Comparison of ENCODE assay signal across 20 cellular contexts in the genomic region with DNA sequence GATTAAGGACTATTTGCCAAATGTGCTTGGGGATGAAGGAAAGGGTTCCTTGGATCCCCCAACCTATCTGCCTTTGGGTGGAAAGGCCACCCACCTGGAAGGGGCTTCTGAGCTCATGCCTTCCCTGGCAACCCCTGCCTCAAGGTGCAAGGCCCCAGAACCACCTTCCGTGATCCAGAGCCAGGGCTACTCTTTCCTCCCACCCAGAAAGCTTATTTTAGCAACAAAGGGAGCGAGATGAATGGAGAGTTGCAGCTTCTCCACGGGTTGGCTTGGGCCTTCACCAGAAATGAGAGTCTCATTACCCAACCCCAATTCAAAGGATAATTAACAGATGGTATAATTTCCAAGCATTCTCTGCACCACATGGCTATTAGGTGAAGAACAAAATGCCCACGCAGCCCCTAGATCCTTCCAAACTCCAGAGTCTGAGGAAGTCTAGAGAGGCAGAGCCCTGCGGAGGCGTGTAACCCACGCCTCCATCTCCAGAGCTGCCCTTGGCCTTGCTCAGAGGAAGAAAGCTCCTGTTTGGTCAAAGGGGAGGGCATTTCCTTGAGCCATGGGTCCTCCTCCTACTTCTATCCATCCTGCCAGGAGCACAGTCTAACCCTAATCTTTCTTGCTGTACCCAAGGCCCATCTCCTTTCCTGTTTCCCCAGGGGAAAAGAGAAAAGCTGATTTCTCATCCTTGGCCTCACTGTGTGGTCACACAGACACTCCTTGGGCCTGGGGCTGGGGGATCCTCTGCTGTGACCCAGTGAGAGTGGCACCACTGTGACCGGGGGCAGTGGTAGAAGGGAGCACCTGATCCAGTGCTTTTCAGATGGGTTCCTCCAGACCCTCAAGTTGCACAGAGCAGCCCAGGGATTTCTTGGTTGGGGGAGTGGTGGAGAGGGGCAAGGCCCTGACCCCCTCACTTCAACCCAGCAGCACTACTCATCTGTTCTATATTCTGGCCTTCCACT. TPM values are rescaled to one million over a fixed set of nuclear protein-coding genes. Genes with fewer than 3 reads are reported as not detected.
A peak's percentile ranks its signal among the peaks of the same experiment; 100 is the strongest.
DNase-seq lines count a peak whose midpoint lies in the region; ATAC-seq and TF ChIP-seq lines count a peak whose summit lies in the region.
"Had no signal": no experiment of that assay in that cellular context is flagged by ENCODE, and none has a peak within 500 bp of the region (broad histone marks: within the 10 kb centered on the region; RNA-seq: fewer than 3 reads in every experiment).

No MANE protein-coding gene starts in this region.

- H3K36me3 Mint-ChIP-seq in activated CD4-positive, alpha-beta T cell treated with anti-CD3 and anti-CD28 coated beads, Interleukin-2, amount 10 ng/mL, durations not matched to agents 7 days and 5 days (ENCODE audit: low read depth), result no peaks in the 10 kb centered on the region
- no peaks in the 10 kb centered on the region for H3K36me3 Mint-ChIP-seq in activated CD4-positive, alpha-beta T cell treated with anti-CD3 and anti-CD28 coated beads for 36 hours (ENCODE audit: low read depth)
- H3K36me3 Mint-ChIP-seq: CD14-positive monocyte, IgD-negative memory B cell had no signal

- intact Hi-C loops in activated CD4-positive, alpha-beta T cell treated with anti-CD3 and anti-CD28 coated beads for 36 hours (cut with DNase I, micrococcal nuclease), result no loop called here
- intact Hi-C loops in lower leg skin (cut with DNase I; ENCODE audit: low total_unique reads), result no loop called here

- TF ChIP-seq CTCF in GM20000 (IDR thresholded peaks at IDR 0.05; ENCODE audit: extremely low read depth, missing control alignments), result no peak
- no peak for TF ChIP-seq CTCF in coronary artery (IDR thresholded peaks at IDR 0.05)
- no peak for TF ChIP-seq CTCF in thoracic aorta (IDR thresholded peaks at IDR 0.05)
- TF ChIP-seq CTCF in RWPE1 (conservative IDR thresholded peaks at IDR 0.05; ENCODE audit: low read depth), result no peak
- TF ChIP-seq CTCF in lower leg skin (IDR thresholded peaks at IDR 0.05), result no peak

- peaks cover 4 to 16% of the 10 kb centered on the region in 2 donors for H3K4me1 ChIP-seq in thoracic aorta (ENCODE audit: control insufficient read depth in 1 of 2, low read depth in 2 of 2)

- peaks cover 14% of the 10 kb centered on the region for H3K27me3 Mint-ChIP-seq in activated CD4-positive, alpha-beta T cell treated with anti-CD3 and anti-CD28 coated beads, Interleukin-2, amount 10 ng/mL, durations not matched to agents 7 days and 5 days
- peaks cover 4% of the 10 kb centered on the region for H3K27me3 Mint-ChIP-seq in activated CD4-positive, alpha-beta T cell treated with anti-CD3 and anti-CD28 coated beads for 36 hours

- DNase-seq in activated CD4-positive, alpha-beta T cell treated with anti-CD3 and anti-CD28 coated beads, Interleukin-2, amount 10 ng/mL, durations not matched to agents 7 days and 5 days, result no peak
- DNase-seq in activated CD4-positive, alpha-beta T cell treated with anti-CD3 and anti-CD28 coated beads for 36 hours, result no peak
- peak; percentile 20 for DNase-seq in GM20000 (ENCODE audit: low spot score)
- peak; percentile 66 for DNase-seq in coronary artery (ENCODE audit: low spot score)
- DNase-seq in thoracic aorta (ENCODE audit: low spot score), result peak; percentile 0
- no peak for DNase-seq in RWPE1 (ENCODE audit: low spot score)
- no peak for DNase-seq in AG20443 (ENCODE audit: low spot score)
- DNase-seq in lower leg skin (ENCODE audit: low spot score in 2 of 2), result no peak
- DNase-seq: NCI-H1105 treated with DMSO at 0.1 percent for 48 hours, NCI-H1694 treated with DMSO at 0.1 percent for 48 hours, NCI-H2107, NCI-H2227 treated with DMSO at 0.1 percent for 48 hours, NCI-H524 treated with DMSO at 0.1 percent for 48 hours had no signal

- H3K9me3 Mint-ChIP-seq in activated CD4-positive, alpha-beta T cell treated with anti-CD3 and anti-CD28 coated beads, Interleukin-2, amount 10 ng/mL, durations not matched to agents 7 days and 5 days, result no peaks in the 10 kb centered on the region
- H3K9me3 Mint-ChIP-seq in activated CD4-positive, alpha-beta T cell treated with anti-CD3 and anti-CD28 coated beads for 36 hours (ENCODE audit: low read depth), result no peaks in the 10 kb centered on the region
- H3K9me3 Mint-ChIP-seq: IgD-negative memory B cell had no signal

- H3K36me3 ChIP-seq in thoracic aorta, result no peaks in the 10 kb centered on the region

- no peaks in the 10 kb centered on the region for H3K9me3 ChIP-seq in thoracic aorta

- no peak overlapping the region for H3K27ac ChIP-seq in coronary artery
- H3K27ac ChIP-seq in thoracic aorta, result no peak overlapping the region
- no peak overlapping the region for H3K27ac ChIP-seq in RWPE1

- TF ChIP-seq POLR2A in lower leg skin (IDR thresholded peaks at IDR 0.05), result no peak

- H3K4me3 ChIP-seq in coronary artery (no peak overlapping the region), thoracic aorta (no peak overlapping the region), lower leg skin (ENCODE audit: low read depth, poor library complexity, severe bottlenecking) (no peak overlapping the region)

- H3K27ac Mint-ChIP-seq in activated CD4-positive, alpha-beta T cell treated with anti-CD3 and anti-CD28 coated beads, Interleukin-2, amount 10 ng/mL, durations not matched to agents 7 days and 5 days, result no peak overlapping the region
- no peak overlapping the region for H3K27ac Mint-ChIP-seq in activated CD4-positive, alpha-beta T cell treated with anti-CD3 and anti-CD28 coated beads for 36 hours
- H3K27ac Mint-ChIP-seq: H9, IgD-negative memory B cell had no signal

- CTCF ChIA-PET in activated CD4-positive, alpha-beta T cell treated with anti-CD3 and anti-CD28 coated beads, Interleukin-2, amount 10 ng/mL, durations not matched to agents 7 days and 5 days (lab: Charles Lee), result interaction anchor here (0.7 to 2.0 kb wide), 5 partner anchors 9 to 285 kb away, joined by 3 to 7 read pairs (median 3); no protein-coding TSS in a partner anchor
- CTCF ChIA-PET in activated CD4-positive, alpha-beta T cell treated with anti-CD3 and anti-CD28 coated beads for 36 hours (lab: Charles Lee), result interaction anchor here (0.6 to 1.5 kb wide), 6 partner anchors 18 to 151 kb away, joined by 3 to 4 read pairs (median 3); no protein-coding TSS in a partner anchor
- CTCF ChIA-PET in RWPE1 (lab: Yijun Ruan, JAX), result interaction anchor here (0.6 kb wide), 2 partner anchors 29 to 44 kb away, joined by 4 read pairs; no protein-coding TSS in a partner anchor

- peaks cover 4% of the 10 kb centered on the region for H3K4me1 Mint-ChIP-seq in activated CD4-positive, alpha-beta T cell treated with anti-CD3 and anti-CD28 coated beads, Interleukin-2, amount 10 ng/mL, durations not matched to agents 7 days and 5 days
- peaks cover 4% of the 10 kb centered on the region for H3K4me1 Mint-ChIP-seq in activated CD4-positive, alpha-beta T cell treated with anti-CD3 and anti-CD28 coated beads for 36 hours

- H3K4me3 Mint-ChIP-seq in activated CD4-positive, alpha-beta T cell treated with anti-CD3 and anti-CD28 coated beads, Interleukin-2, amount 10 ng/mL, durations not matched to agents 7 days and 5 days, result peak overlapping the region; percentile 13
- no peak overlapping the region for H3K4me3 Mint-ChIP-seq in activated CD4-positive, alpha-beta T cell treated with anti-CD3 and anti-CD28 coated beads for 36 hours
- H3K4me3 Mint-ChIP-seq: CD14-positive monocyte had no signal

- POLR2A ChIA-PET in activated CD4-positive, alpha-beta T cell treated with anti-CD3 and anti-CD28 coated beads, Interleukin-2, amount 10 ng/mL, durations not matched to agents 7 days and 5 days (lab: Charles Lee), result no interaction called here
- POLR2A ChIA-PET in activated CD4-positive, alpha-beta T cell treated with anti-CD3 and anti-CD28 coated beads for 36 hours (lab: Charles Lee), result no interaction called here
- POLR2A ChIA-PET in RWPE1 (lab: Yijun Ruan, JAX; ENCODE audit: low non-redundant PET), result no interaction called here

- no peaks in the 10 kb centered on the region for H3K27me3 ChIP-seq in thoracic aorta (replicated peaks; ENCODE audit: insufficient read depth)

- no peak for ATAC-seq in activated CD4-positive, alpha-beta T cell treated with anti-CD3 and anti-CD28 coated beads for 36 hours
- no peak for ATAC-seq in thoracic aorta (ENCODE audit: insufficient number of reproducible peaks, low FRiP score, low read depth)
- ATAC-seq: Panc1, Right ventricle myocardium inferior had no signal

- WGBS in lower leg skin, 2 donors, result 88 to 90% methylated on average over 8 of the region's 8 CpGs

RNA-seq across cellular contexts. Expression of gene CELSR2, which starts 1.7 kb away (rescaled TPM):
- total RNA-seq in activated CD4-positive, alpha-beta T cell treated with anti-CD3 and anti-CD28 coated beads, Interleukin-2, amount 10 ng/mL, durations not matched to agents 7 days and 5 days, result 1 to 10 TPM; 5.2 to 5.3 TPM
- total RNA-seq in activated CD4-positive, alpha-beta T cell treated with anti-CD3 and anti-CD28 coated beads for 36 hours, result 1 to 10 TPM; 1.9 to 2.0 TPM
- total RNA-seq in thoracic aorta (10 to 100 TPM in 1 of 2 donors, 1 to 10 TPM in 1; 4.0 to 10.0 TPM), lower leg skin (100 to 1,000 TPM in 2 of 4 donors, 10 to 100 TPM in 2; 86.4 to 109 (median 102) TPM)

RNA-seq across cellular contexts. Expression of gene SARS1, which starts 34.0 kb away (rescaled TPM):
- total RNA-seq in activated CD4-positive, alpha-beta T cell treated with anti-CD3 and anti-CD28 coated beads, Interleukin-2, amount 10 ng/mL, durations not matched to agents 7 days and 5 days, result 100 to 1,000 TPM; 138 to 140 TPM
- total RNA-seq in activated CD4-positive, alpha-beta T cell treated with anti-CD3 and anti-CD28 coated beads for 36 hours, result 100 to 1,000 TPM; 224 to 240 TPM
- 100 to 1,000 TPM; 122 to 137 TPM for total RNA-seq in thoracic aorta
- 100 to 1,000 TPM; 154 to 172 (median 165) TPM for total RNA-seq in lower leg skin

RNA-seq across cellular contexts. Expression of gene PSRC1, which starts 35.3 kb away (rescaled TPM):
- total RNA-seq in activated CD4-positive, alpha-beta T cell treated with anti-CD3 and anti-CD28 coated beads, Interleukin-2, amount 10 ng/mL, durations not matched to agents 7 days and 5 days, result 10 to 100 TPM; 32.7 to 34.5 TPM
- 10 to 100 TPM; 17.6 to 18.4 TPM for total RNA-seq in activated CD4-positive, alpha-beta T cell treated with anti-CD3 and anti-CD28 coated beads for 36 hours
- total RNA-seq in thoracic aorta (1 to 10 TPM; 2.4 to 2.5 TPM), lower leg skin (1 to 10 TPM; 2.8 to 6.9 (median 5.3) TPM)

RNA-seq across cellular contexts. Expression of gene MYBPHL, which starts 59.1 kb away (rescaled TPM):
- not detected for total RNA-seq in activated CD4-positive, alpha-beta T cell treated with anti-CD3 and anti-CD28 coated beads, Interleukin-2, amount 10 ng/mL, durations not matched to agents 7 days and 5 days
- not detected for total RNA-seq in activated CD4-positive, alpha-beta T cell treated with anti-CD3 and anti-CD28 coated beads for 36 hours
- 1 to 10 TPM in 1 of 2 donors, not detected in 1; 1.1 TPM for total RNA-seq in thoracic aorta
- total RNA-seq in lower leg skin, result not detected
- total RNA-seq: A172, HT-29, Right ventricle myocardium inferior had no signal

Comparison
In these comparisons a context has a peak if more than half of its experiments do, and no peak if none do; other contexts are left out.
1. DNase-seq: peak in GM20000 (single experiment), coronary artery (single experiment) and thoracic aorta (single experiment); none in activated CD4-positive, alpha-beta T cell treated with anti-CD3 and anti-CD28 coated beads, Interleukin-2, amount 10 ng/mL, durations not matched to agents 7 days and 5 days (single experiment), activated CD4-positive, alpha-beta T cell treated with anti-CD3 and anti-CD28 coated beads for 36 hours (single experiment), RWPE1 (single experiment), AG20443 (single experiment) and lower leg skin (0 of 2).
2. RNA of gene CELSR2, which starts 1.7 kb away (total RNA-seq): 86.4 to 109 TPM in lower leg skin; 4.0 to 10.0 TPM in thoracic aorta, 5.2 to 5.3 TPM in activated CD4-positive, alpha-beta T cell treated with anti-CD3 and anti-CD28 coated beads, Interleukin-2, amount 10 ng/mL, durations not matched to agents 7 days and 5 days and 1.9 to 2.0 TPM in activated CD4-positive, alpha-beta T cell treated with anti-CD3 and anti-CD28 coated beads for 36 hours; every median in the first group is over 4 times any median in the second.